ENCODE assay signal across 26 cellular contexts in genomic region chr6:23073851-23074250, GRCh38.
"Had no signal": no experiment of that assay in that cellular context is flagged by ENCODE, and none has a peak within 500 bp of the region (broad histone marks: within the 10 kb centered on the region; RNA-seq: fewer than 3 reads in every experiment).

No MANE protein-coding gene starts in this region.

- H2AFZ ChIP-seq: parathyroid adenoma had no signal

- H3K9me3 ChIP-seq: gastrocnemius medialis, testis, uterus had no signal

- H3K27ac Mint-ChIP-seq: activated B cell treated with CpG ODN at 0.5 μM for 24 hours; activated naive CD4-positive, alpha-beta T cell treated with anti-CD3 and anti-CD28 coated beads, Interleukin-2, amount 50 U/mL, for 72 hours; activated T-cell treated with anti-CD3 and anti-CD28 coated beads, Interleukin-2, amount 50 U/mL, for 72 hours; dendritic cell treated with granulocyte-macrophage colony-stimulating factor and Interleukin-4, amounts not matched to agents 40 ng/mL and 50 ng/mL, for 4 days; endodermal cell had no signal

- DNase-seq: activated B cell treated with CpG ODN at 0.5 μM for 24 hours; activated CD4-positive, alpha-beta T cell treated with anti-CD3 and anti-CD28 coated beads, Interleukin-2, amount 50 U/mL, for 1 hour; activated naive CD4-positive, alpha-beta T cell; activated T-cell treated with anti-CD3 and anti-CD28 coated beads for 4 hours; activated T-cell treated with anti-CD3 and anti-CD28 coated beads, Interleukin-2, amount 50 U/mL, for 72 hours; anterior cingulate cortex; body of pancreas; caudate nucleus; endodermal cell; gastrocnemius medialis; glutamatergic neuron; islet precursor cell; mammary epithelial cell; nucleus accumbens; psoas muscle; stimulated activated CD4-positive, alpha-beta T cell treated with anti-CD3 and anti-CD28 coated beads, Interleukin-12 subunit alpha, Interleukin-12 subunit beta, amount 100 ng/mL, for 4 hours; stimulated activated CD4-positive, alpha-beta T cell treated with anti-CD3 and anti-CD28 coated beads, Interleukin-4, amount 100 ng/mL, for 1 hour; stimulated activated naive CD8-positive, alpha-beta T cell treated with anti-CD3 and anti-CD28 coated beads, Interleukin-15, Interleukin-2, amounts not matched to agents 100 U/mL and 50 U/mL, for 24 hours; T-helper 2 cell; testis; trophoblast cell; uterus had no signal

- H3K4me1 Mint-ChIP-seq: activated B cell treated with CpG ODN at 0.5 μM for 24 hours, endodermal cell had no signal

- H3K36me3 Mint-ChIP-seq: activated naive CD4-positive, alpha-beta T cell treated with anti-CD3 and anti-CD28 coated beads, Interleukin-2, amount 50 U/mL, for 72 hours had no signal

- H3K4me3 ChIP-seq: body of pancreas, gastrocnemius medialis, psoas muscle, testis, uterus had no signal

- H3K27me3 Mint-ChIP-seq: activated B cell treated with CpG ODN at 0.5 μM for 24 hours; dendritic cell treated with granulocyte-macrophage colony-stimulating factor and Interleukin-4, amounts not matched to agents 40 ng/mL and 50 ng/mL, for 4 days had no signal

- H3K27me3 ChIP-seq: body of pancreas, gastrocnemius medialis, testis, uterus had no signal

- H3K27ac ChIP-seq: body of pancreas, gastrocnemius medialis, parathyroid adenoma, psoas muscle, testis, uterus had no signal

- H3K36me3 ChIP-seq: gastrocnemius medialis, uterus had no signal

- H3K4me3 Mint-ChIP-seq: activated B cell treated with CpG ODN at 0.5 μM for 24 hours; activated T-cell treated with anti-CD3 and anti-CD28 coated beads, Interleukin-2, amount 50 U/mL, for 72 hours; dendritic cell treated with granulocyte-macrophage colony-stimulating factor and Interleukin-4, amounts not matched to agents 40 ng/mL and 50 ng/mL, for 4 days; endodermal cell had no signal

- ATAC-seq: activated naive CD4-positive, alpha-beta T cell treated with anti-CD3 and anti-CD28 coated beads, Interleukin-2, amount 50 U/mL, for 72 hours; activated T-cell treated with anti-CD3 and anti-CD28 coated beads, Interleukin-2, amount 50 U/mL, for 72 hours; body of pancreas; esophagus mucosa; gastrocnemius medialis; psoas muscle; stimulated activated naive CD8-positive, alpha-beta T cell treated with anti-CD3 and anti-CD28 coated beads, Interleukin-15, Interleukin-2, amounts not matched to agents 100 U/mL and 50 U/mL, for 24 hours had no signal

- H3K4me1 ChIP-seq: body of pancreas, gastrocnemius medialis, parathyroid adenoma, psoas muscle, testis, uterus had no signal

- H3K79me2 ChIP-seq: parathyroid adenoma had no signal

- H3K9ac ChIP-seq: parathyroid adenoma had no signal
